8 cellular contexts compared by ENCODE assay signal in genomic region chr4:99447079-99447478, GRCh38. TPM values are rescaled to one million over a fixed set of nuclear protein-coding genes. Genes with fewer than 3 reads are reported as not detected.
DNase-seq lines count a peak whose midpoint lies in the region; ATAC-seq, FAIRE-seq and TF ChIP-seq lines count a peak whose summit lies in the region.

No MANE protein-coding gene starts in this region.

- H3K9ac ChIP-seq in keratinocyte (ENCODE audit: control insufficient read depth, extremely low read depth, insufficient read depth, low read length) = no peak overlapping the region

- peaks cover 4% of the 10 kb centered on the region for H3K27me3 Mint-ChIP-seq in activated T-cell treated with anti-CD3 and anti-CD28 coated beads, Interleukin-2, amount 50 U/mL, for 24 hours
- H3K27me3 Mint-ChIP-seq in activated T-cell treated with anti-CD3 and anti-CD28 coated beads, Interleukin-2, amount 50 U/mL, for 4 hours (ENCODE audit: low read depth) = peaks cover 4% of the 10 kb centered on the region
- peaks cover 7% of the 10 kb centered on the region for H3K27me3 Mint-ChIP-seq in CD8-positive, alpha-beta T cell (ENCODE audit: low read depth)

- peaks cover 15% of the 10 kb centered on the region for H3K4me1 Mint-ChIP-seq in activated T-cell treated with anti-CD3 and anti-CD28 coated beads, Interleukin-2, amount 50 U/mL, for 24 hours (ENCODE audit: low read depth)
- H3K4me1 Mint-ChIP-seq in activated T-cell treated with anti-CD3 and anti-CD28 coated beads, Interleukin-2, amount 50 U/mL, for 4 hours (ENCODE audit: low read depth) = peaks cover 6% of the 10 kb centered on the region
- H3K4me1 Mint-ChIP-seq in CD8-positive, alpha-beta T cell (ENCODE audit: low read depth) = no peaks in the 10 kb centered on the region

- DNase-seq in activated T-cell treated with anti-CD3 and anti-CD28 coated beads, Interleukin-2, amount 50 U/mL, for 24 hours = no peak
- no peak for DNase-seq in activated T-cell treated with anti-CD3 and anti-CD28 coated beads, Interleukin-2, amount 50 U/mL, for 4 hours
- DNase-seq in RPMI8226 (peak; percentile 15), keratinocyte (ENCODE audit: low read depth, low spot score) (no peak), HuH-7 (ENCODE audit: low spot score) (no peak), GM13977 (ENCODE audit: low spot score) (no peak)
- no peak for DNase-seq in CD8-positive, alpha-beta T cell

- intact Hi-C loops in CD8-positive, alpha-beta T cell (cut with DNase I, micrococcal nuclease) = no loop called here

- dilution Hi-C loops in keratinocyte (cut with MboI; ENCODE audit: extremely low pct_ligation_motif_present, low sequenced_read_pairs) = no loop called here

- H4K20me1 ChIP-seq in keratinocyte (ENCODE audit: control insufficient read depth, extremely low read depth, insufficient read depth, low read length) = no peaks in the 10 kb centered on the region

- peaks cover 5% of the 10 kb centered on the region for H3K9me3 Mint-ChIP-seq in activated T-cell treated with anti-CD3 and anti-CD28 coated beads, Interleukin-2, amount 50 U/mL, for 24 hours
- H3K9me3 Mint-ChIP-seq in activated T-cell treated with anti-CD3 and anti-CD28 coated beads, Interleukin-2, amount 50 U/mL, for 4 hours = peaks cover 10% of the 10 kb centered on the region
- peaks cover 10% of the 10 kb centered on the region for H3K9me3 Mint-ChIP-seq in CD8-positive, alpha-beta T cell

- H3K4me3 Mint-ChIP-seq in activated T-cell treated with anti-CD3 and anti-CD28 coated beads, Interleukin-2, amount 50 U/mL, for 24 hours = no peak overlapping the region
- H3K4me3 Mint-ChIP-seq in activated T-cell treated with anti-CD3 and anti-CD28 coated beads, Interleukin-2, amount 50 U/mL, for 4 hours = no peak overlapping the region
- no peak overlapping the region for H3K4me3 Mint-ChIP-seq in CD8-positive, alpha-beta T cell

- no peaks in the 10 kb centered on the region for H3K27me3 ChIP-seq in keratinocyte (ENCODE audit: control insufficient read depth, extremely low read depth, insufficient read depth, low read length)
- H3K27me3 ChIP-seq in CD8-positive, alpha-beta T cell (ENCODE audit: insufficient read depth, low read length) = no peaks in the 10 kb centered on the region

- H3K9me3 ChIP-seq in keratinocyte (ENCODE audit: control insufficient read depth, low read depth, low read length) = no peaks in the 10 kb centered on the region
- H3K9me3 ChIP-seq in CD8-positive, alpha-beta T cell (ENCODE audit: low read length) = no peaks in the 10 kb centered on the region

- no peaks in the 10 kb centered on the region for H3K36me3 Mint-ChIP-seq in activated T-cell treated with anti-CD3 and anti-CD28 coated beads, Interleukin-2, amount 50 U/mL, for 24 hours (ENCODE audit: low read depth)
- no peaks in the 10 kb centered on the region for H3K36me3 Mint-ChIP-seq in activated T-cell treated with anti-CD3 and anti-CD28 coated beads, Interleukin-2, amount 50 U/mL, for 4 hours (ENCODE audit: insufficient read depth)
- no peaks in the 10 kb centered on the region for H3K36me3 Mint-ChIP-seq in CD8-positive, alpha-beta T cell

- CTCF ChIA-PET in CD8-positive, alpha-beta T cell (lab: Charles Lee) = no interaction called here

- no peaks in the 10 kb centered on the region for H3K79me2 ChIP-seq in keratinocyte (ENCODE audit: control insufficient read depth, insufficient read depth, low read length)

- peak overlapping the region; percentile 12 for H3K27ac Mint-ChIP-seq in activated T-cell treated with anti-CD3 and anti-CD28 coated beads, Interleukin-2, amount 50 U/mL, for 24 hours
- no peak overlapping the region for H3K27ac Mint-ChIP-seq in CD8-positive, alpha-beta T cell

- peak; percentile 95 for FAIRE-seq in keratinocyte (lab: Jason Lieb, UNC)

- H2AFZ ChIP-seq in keratinocyte (ENCODE audit: control insufficient read depth, low read length) = no peak overlapping the region

- peak overlapping the region; percentile 14 for H3K4me2 ChIP-seq in keratinocyte (ENCODE audit: control insufficient read depth, extremely low read depth, insufficient read depth, low read depth, low read length)

- ATAC-seq in activated T-cell treated with anti-CD3 and anti-CD28 coated beads, Interleukin-2, amount 50 U/mL, for 4 hours = no peak
- ATAC-seq in HG02973 (IDR thresholded peaks at IDR 0.05; ENCODE audit: unreplicated experiment) = peak; percentile 91
- no peak for ATAC-seq in CD8-positive, alpha-beta T cell

- H3K27ac ChIP-seq in keratinocyte (ENCODE audit: control insufficient read depth, insufficient read depth, low read length) = no peak overlapping the region
- no peak overlapping the region for H3K27ac ChIP-seq in CD8-positive, alpha-beta T cell (ENCODE audit: low read depth, low read length)

- no peaks in the 10 kb centered on the region for H3K36me3 ChIP-seq in keratinocyte (ENCODE audit: control insufficient read depth in 2 of 2, extremely low read depth in 1 of 2, insufficient read depth in 2 of 2, low read length in 2 of 2)
- no peaks in the 10 kb centered on the region for H3K36me3 ChIP-seq in CD8-positive, alpha-beta T cell (ENCODE audit: insufficient read depth, low read length)

- in situ Hi-C loops in GM13977 (cut with MboI; ENCODE audit: low pct_unique_long_range_greater_than_20kb, low sequenced_read_pairs, unreplicated experiment) = no loop called here

- TF ChIP-seq CTCF in keratinocyte (optimal IDR thresholded peaks at IDR 0.05 in 1 of 3, IDR thresholded peaks at IDR 0.05 in 1 of 3, conservative IDR thresholded peaks at IDR 0.05 in 1 of 3; ENCODE audit: extremely low read depth in 1 of 3, insufficient read depth in 2 of 3, low read length in 3 of 3) = no peak
- no peak for TF ChIP-seq CTCF in GM13977 (IDR thresholded peaks at IDR 0.05; ENCODE audit: extremely low read depth, insufficient read depth, missing control alignments)
- no peak for TF ChIP-seq CTCF in CD8-positive, alpha-beta T cell (IDR thresholded peaks at IDR 0.05)

- no peaks in the 10 kb centered on the region for H3K9me1 ChIP-seq in keratinocyte (ENCODE audit: control insufficient read depth, extremely low read depth, insufficient read depth, low read length)

- peaks cover 8% of the 10 kb centered on the region for H3K4me1 ChIP-seq in keratinocyte (ENCODE audit: control insufficient read depth, extremely low read depth, insufficient read depth, low read length)
- H3K4me1 ChIP-seq in CD8-positive, alpha-beta T cell (ENCODE audit: insufficient read depth, low read length) = no peaks in the 10 kb centered on the region

- H3K4me3 ChIP-seq in keratinocyte (ENCODE audit: control insufficient read depth in 2 of 3, extremely low read depth in 1 of 3, insufficient read depth in 2 of 3, low read depth in 1 of 3, low read length in 3 of 3) = no peak overlapping the region
- no peak overlapping the region for H3K4me3 ChIP-seq in CD8-positive, alpha-beta T cell (ENCODE audit: low read depth, low read length)

- POLR2A ChIA-PET in CD8-positive, alpha-beta T cell (lab: Charles Lee) = no interaction called here

RNA-seq across cellular contexts. Expression of gene ADH7, which starts 11.9 kb away (rescaled TPM):
- total RNA-seq in activated T-cell treated with anti-CD3 and anti-CD28 coated beads, Interleukin-2, amount 50 U/mL, for 4 hours = not detected
- 0.16 to 2.2 TPM (median 0.56 TPM) in 3 replicates for polyA plus RNA-seq in keratinocyte
- 1.3 TPM for polyA plus RNA-seq in keratinocyte (2011; ENCODE audit: low read depth)
- polyA plus RNA-seq in keratinocyte (2011; cell fraction: cytosol; rRNA removed) = 0.19 and 0.32 TPM in 2 replicates
- polyA plus RNA-seq in keratinocyte (2011; cell fraction: nucleus; rRNA removed) = 0.51 and 0.85 TPM in 2 replicates
- polyA plus RNA-seq in keratinocyte (2012; ENCODE audit: low replicate concordance) = 0.06 and 0.93 TPM in 2 replicates
- 1.6 TPM in 1 of 3 replicates, not detected in the others for polyA minus RNA-seq in keratinocyte
- not detected for polyA minus RNA-seq in keratinocyte (2011; cell fraction: cytosol; rRNA and poly(A)+ RNA removed)
- polyA minus RNA-seq in keratinocyte (2011; cell fraction: nucleus; rRNA and poly(A)+ RNA removed) = 0.78 TPM in 1 of 2 replicates, not detected in the other
- total RNA-seq in CD8-positive, alpha-beta T cell = not detected
